In the genomic region with DNA sequence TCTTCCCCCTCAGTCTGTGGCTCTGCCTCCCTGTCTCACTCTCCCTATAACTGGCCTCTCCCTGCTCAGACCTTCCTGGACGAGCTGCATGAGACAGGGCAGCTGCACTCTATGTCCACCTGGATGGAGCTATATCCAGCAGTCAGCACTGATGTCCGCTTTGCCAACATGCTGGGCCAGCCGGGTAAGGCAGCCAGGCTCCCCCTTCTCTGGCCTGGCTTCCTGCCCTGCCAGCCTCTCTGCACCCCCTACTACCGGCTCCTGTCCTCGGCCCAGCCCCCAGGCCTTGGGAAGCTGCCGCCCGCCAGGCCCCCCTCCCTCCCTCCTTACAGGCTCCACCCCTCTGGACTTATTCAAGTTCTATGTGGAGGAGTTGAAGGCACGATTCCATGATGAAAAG, we compare ENCODE assay signal across 8 cellular contexts. TPM values are rescaled to one million over a fixed set of nuclear protein-coding genes. Genes with fewer than 3 reads are reported as not detected.
A peak's percentile ranks its signal among the peaks of the same experiment; 100 is the strongest.
DNase-seq lines count a peak whose midpoint lies in the region; ATAC-seq and TF ChIP-seq lines count a peak whose summit lies in the region.
"Had no signal": no experiment of that assay in that cellular context is flagged by ENCODE, and none has a peak within 500 bp of the region (broad histone marks: within the 10 kb centered on the region; RNA-seq: fewer than 3 reads in every experiment).

No MANE protein-coding gene starts in this region.

- intact Hi-C loops in esophagus squamous epithelium (cut with DNase I): no loop called here

- H2BK120ac ChIP-seq in neuronal stem cell (ENCODE audit: low read depth, low read length): no peak overlapping the region

- no peak overlapping the region for H4K8ac ChIP-seq in neuronal stem cell (ENCODE audit: low read depth, low read length)

- ATAC-seq in GM21381 (IDR thresholded peaks at IDR 0.05; ENCODE audit: unreplicated experiment): no peak

- in situ Hi-C loops in GM13977 (cut with MboI; ENCODE audit: low pct_unique_long_range_greater_than_20kb, low sequenced_read_pairs, unreplicated experiment): no loop called here

- WGBS in esophagus squamous epithelium, 2 donors: 60 to 90% methylated on average over 2 of the region's 8 CpGs
- WGBS in neuronal stem cell (ENCODE audit: extremely low coverage in 2 of 2, insufficient read length in 2 of 2, insufficient replicate concordance in 1 of 2), 2 donors: no CpG with 5 or more reads among the region's 8 CpGs

- H3K4ac ChIP-seq in neuronal stem cell (ENCODE audit: low read length): no peak overlapping the region

- peak overlapping the region; percentile 24 for H3K18ac ChIP-seq in neuronal stem cell (ENCODE audit: low read length)

- H4K91ac ChIP-seq in neuronal stem cell (ENCODE audit: low read depth, low read length, poor library complexity): no peak overlapping the region

- H3K9me3 ChIP-seq in SJCRH30 (replicated peaks): no peaks in the 10 kb centered on the region
- H3K9me3 ChIP-seq in esophagus squamous epithelium: no peaks in the 10 kb centered on the region
- no peaks in the 10 kb centered on the region for H3K9me3 ChIP-seq in neuronal stem cell (replicated peaks in 1 of 2; ENCODE audit: control insufficient read depth in 2 of 2, insufficient read depth in 1 of 2, low read depth in 1 of 2, low read length in 2 of 2)

- H3K14ac ChIP-seq in neuronal stem cell (ENCODE audit: low read length): no peak overlapping the region

- TF ChIP-seq POLR2A in esophagus squamous epithelium (IDR thresholded peaks at IDR 0.05): no peak

- H3K23ac ChIP-seq in neuronal stem cell (ENCODE audit: low read depth, low read length, poor library complexity): peak overlapping the region; percentile 26

- no peak overlapping the region for H2BK5ac ChIP-seq in neuronal stem cell (ENCODE audit: low read length)

- H3K79me1 ChIP-seq in neuronal stem cell (ENCODE audit: low read depth, low read length): no peaks in the 10 kb centered on the region

- DNase-seq in GM13977 (ENCODE audit: low spot score): no peak
- peak; percentile 39 to 41 for DNase-seq in SJCRH30
- DNase-seq in esophagus squamous epithelium (lab: John Stamatoyannopoulos, UW): no peak
- DNase-seq in neuronal stem cell (ENCODE audit: low spot score): no peak
- no peak for DNase-seq in RKO (ENCODE audit: low spot score)
- DNase-seq in NCI-H187 (lab: John Stamatoyannopoulos, UW): no peak

- H3K4me1 ChIP-seq in SJCRH30 (peaks cover 4% of the 10 kb centered on the region; the same call in 1 of the 2 replicates), esophagus squamous epithelium (peaks cover 0 to 26% (median 20%) of the 10 kb centered on the region in 3 donors), neuronal stem cell (ENCODE audit: control insufficient read depth in 2 of 2, insufficient read depth in 1 of 2, low read depth in 1 of 2, low read length in 2 of 2) (peaks cover 5 to 9% of the 10 kb centered on the region in 2 donors)

- no peak overlapping the region for H3K4me2 ChIP-seq in neuronal stem cell (ENCODE audit: insufficient read depth, low read length, poor library complexity, severe bottlenecking)

- no peaks in the 10 kb centered on the region for H3K27me3 ChIP-seq in SJCRH30
- no peaks in the 10 kb centered on the region for H3K27me3 ChIP-seq in esophagus squamous epithelium
- H3K27me3 ChIP-seq in neuronal stem cell (ENCODE audit: control insufficient read depth in 3 of 3, insufficient read depth in 3 of 3, low read depth in 1 of 3, low read length in 3 of 3): no peaks in the 10 kb centered on the region

- no peak overlapping the region for H2BK15ac ChIP-seq in neuronal stem cell (ENCODE audit: low read length)

- H2AFZ ChIP-seq in neuronal stem cell (ENCODE audit: low read length): peak overlapping the region; percentile 65

- no peak overlapping the region for H3K27ac ChIP-seq in SJCRH30
- peak overlapping the region in 3 of 4 donors; percentile 6 to 21 (median 19) for H3K27ac ChIP-seq in esophagus squamous epithelium
- H3K27ac ChIP-seq in neuronal stem cell (replicated peaks; ENCODE audit: low read length): no peak overlapping the region

- H3K4me3 ChIP-seq in SJCRH30: no peak overlapping the region
- no peak overlapping the region for H3K4me3 ChIP-seq in esophagus squamous epithelium
- H3K4me3 ChIP-seq in neuronal stem cell (ENCODE audit: low read length in 2 of 2): no peak overlapping the region

- H3K36me3 ChIP-seq in SJCRH30: no peaks in the 10 kb centered on the region
- H3K36me3 ChIP-seq in esophagus squamous epithelium: peaks cover 0 to 81% (median 6%) of the 10 kb centered on the region in 3 donors
- peaks cover 12 to 71% of the 10 kb centered on the region in 2 donors for H3K36me3 ChIP-seq in neuronal stem cell (replicated peaks in 1 of 2; ENCODE audit: control insufficient read depth in 2 of 2, insufficient read depth in 2 of 2, low read length in 2 of 2)

- TF ChIP-seq CTCF in GM13977 (IDR thresholded peaks at IDR 0.05; ENCODE audit: extremely low read depth, insufficient read depth, missing control alignments): peak; percentile 3
- TF ChIP-seq CTCF in esophagus squamous epithelium (IDR thresholded peaks at IDR 0.05): no peak

- peak overlapping the region; percentile 75 for H3K9ac ChIP-seq in neuronal stem cell (ENCODE audit: low read depth, low read length, poor library complexity)

- H2AK5ac ChIP-seq in neuronal stem cell (ENCODE audit: low read depth, low read length): no peak overlapping the region

- H2BK12ac ChIP-seq in neuronal stem cell (ENCODE audit: low read length): no peak overlapping the region

RNA-seq across cellular contexts. Expression of a gene that starts 14.0 kb away (rescaled TPM):
- total RNA-seq in SJCRH30 (2014; rRNA removed; shearing (Covaris generic)): 4.4 and 4.9 TPM in 2 replicates
- total RNA-seq in esophagus squamous epithelium: 10 to 100 TPM in 2 of 4 donors, 1 to 10 TPM in 2; 5.2 to 14.5 (median 10.2) TPM
- polyA plus RNA-seq in neuronal stem cell (2013, experiment 1 of 2): 20.1 TPM
- polyA plus RNA-seq in neuronal stem cell (2013, experiment 2 of 2): 20.2 TPM

RNA-seq across cellular contexts. Expression of a gene that starts 32.0 kb away (rescaled TPM):
- total RNA-seq in SJCRH30 (2014; rRNA removed; shearing (Covaris generic)): 0.10 and 0.18 TPM in 2 replicates
- total RNA-seq in esophagus squamous epithelium: 1 to 10 TPM in 1 of 4 donors, under 1 TPM in 1, not detected in 2; 0.19 to 1.1 TPM
- 0.18 TPM for polyA plus RNA-seq in neuronal stem cell (2013, experiment 1 of 2)
- polyA plus RNA-seq in neuronal stem cell (2013, experiment 2 of 2): 0.14 TPM
- total RNA-seq: skeletal muscle tissue had no signal

Comparison
In these comparisons a context has a peak if more than half of its experiments do, and no peak if none do; other contexts are left out.
1. DNase-seq: peak in SJCRH30 (2 of 2); none in GM13977 (single experiment), esophagus squamous epithelium (single experiment), neuronal stem cell (single experiment), RKO (single experiment) and NCI-H187 (0 of 2).
2. H3K27ac ChIP-seq: peak in esophagus squamous epithelium (3 of 4); none in SJCRH30 (single experiment) and neuronal stem cell (single experiment).